ENCODE assay signal across 24 cellular contexts in genomic region chr10:58752665-58753064, GRCh38.
DNase-seq lines count a peak whose midpoint lies in the region; ATAC-seq and TF ChIP-seq lines count a peak whose summit lies in the region.
"Had no signal": no experiment of that assay in that cellular context is flagged by ENCODE, and none has a peak within 500 bp of the region (broad histone marks: within the 10 kb centered on the region; RNA-seq: fewer than 3 reads in every experiment).

No MANE protein-coding gene starts in this region.

- H3K4me1 ChIP-seq in right lobe of liver, result peaks cover 0 to 56% (median 21%) of the 10 kb centered on the region in 4 donors
- H3K4me1 ChIP-seq: BE2C had no signal

- no peaks in the 10 kb centered on the region for H3K27me3 Mint-ChIP-seq in nephron (ENCODE audit: low read depth)
- H3K27me3 Mint-ChIP-seq: CD4-positive, alpha-beta memory T cell; CD4-positive, CD25-positive, alpha-beta regulatory T cell had no signal

- DNase-seq in left lobe of liver (ENCODE audit: low spot score), result peak; percentile 78
- DNase-seq in right lobe of liver, result peak; percentile 28 to 78 (median 68)
- no peak for DNase-seq in lower leg skin (ENCODE audit: low spot score in 2 of 2)
- DNase-seq in NCI-H446 (lab: John Stamatoyannopoulos, UW), result no peak
- DNase-seq: 8988T; ACHN; BE2C; C1 segment of cervical spinal cord; CD4-positive, alpha-beta memory T cell; CD4-positive, CD25-positive, alpha-beta regulatory T cell; CD8-positive, alpha-beta memory T cell; COR-L47; DMS 273 treated with DMSO at 0.1 percent for 48 hours; DMS153; DMS53; DMS79; DND-41; EL; GDM1 had no signal

- no peaks in the 10 kb centered on the region for H3K9me3 Mint-ChIP-seq in nephron
- H3K9me3 Mint-ChIP-seq: CD4-positive, alpha-beta memory T cell; CD8-positive, alpha-beta memory T cell had no signal

- no peaks in the 10 kb centered on the region for H3K36me3 Mint-ChIP-seq in nephron (ENCODE audit: low read depth)
- H3K36me3 Mint-ChIP-seq: CD14-positive monocyte; CD4-positive, alpha-beta memory T cell; CD4-positive, CD25-positive, alpha-beta regulatory T cell; CD8-positive, alpha-beta memory T cell had no signal

- H3K27me3 ChIP-seq in right lobe of liver, result no peaks in the 10 kb centered on the region
- H3K27me3 ChIP-seq: BE2C, BLaER1 had no signal

- no peaks in the 10 kb centered on the region for H3K36me3 ChIP-seq in right lobe of liver
- H3K36me3 ChIP-seq: BE2C, BLaER1 had no signal

- H3K27ac ChIP-seq in right lobe of liver, result peak overlapping the region in 2 of 3 donors; percentile 38 to 39
- H3K27ac ChIP-seq: BLaER1 had no signal

- TF ChIP-seq POLR2A in right lobe of liver (IDR thresholded peaks at IDR 0.05) (no peak), lower leg skin (IDR thresholded peaks at IDR 0.05) (no peak)

- H3K27ac Mint-ChIP-seq in nephron, result peak overlapping the region in 2 of 3 experiments; percentile 75 to 82
- H3K27ac Mint-ChIP-seq: CD14-positive monocyte; CD4-positive, alpha-beta memory T cell; CD4-positive, CD25-positive, alpha-beta regulatory T cell had no signal

- H3K4me3 ChIP-seq in right lobe of liver, result no peak overlapping the region
- no peak overlapping the region for H3K4me3 ChIP-seq in lower leg skin (ENCODE audit: low read depth, poor library complexity, severe bottlenecking)
- H3K4me3 ChIP-seq: BLaER1, GM12878 had no signal

- ATAC-seq in left lobe of liver (peak; percentile 81), right lobe of liver (peak; percentile 59 to 87 (median 80)), GM21825 (IDR thresholded peaks at IDR 0.05; ENCODE audit: unreplicated experiment) (no peak)
- ATAC-seq: GM12878 had no signal

- 28% methylated on average over 3 of the region's 3 CpGs for WGBS in right lobe of liver (ENCODE audit: insufficient coverage, low coverage, low lambda C conversion rate, missing lambda C conversion rate)
- WGBS in lower leg skin, 2 donors, result 89 to 96% methylated on average over 3 of the region's 3 CpGs

- TF ChIP-seq CTCF in right lobe of liver (IDR thresholded peaks at IDR 0.05) (no peak), nephron (IDR thresholded peaks at IDR 0.05; ENCODE audit: unreplicated experiment in 3 of 3) (no peak), lower leg skin (IDR thresholded peaks at IDR 0.05) (no peak)

- H3K4me1 Mint-ChIP-seq in nephron, result peaks cover 70% of the 10 kb centered on the region
- H3K4me1 Mint-ChIP-seq: CD4-positive, CD25-positive, alpha-beta regulatory T cell; CD8-positive, alpha-beta memory T cell had no signal

- H3K9me3 ChIP-seq in right lobe of liver, result no peaks in the 10 kb centered on the region
- H3K9me3 ChIP-seq: BE2C, BLaER1 had no signal

- no peak overlapping the region for H3K4me3 Mint-ChIP-seq in nephron
- H3K4me3 Mint-ChIP-seq: CD14-positive monocyte; CD4-positive, alpha-beta memory T cell; CD4-positive, CD25-positive, alpha-beta regulatory T cell; CD8-positive, alpha-beta memory T cell had no signal

- intact Hi-C loops in right lobe of liver (cut with DNase I), result no loop called here
- intact Hi-C loops in lower leg skin (cut with DNase I; ENCODE audit: low total_unique reads), result no loop called here

Comparison
In these comparisons a context has a peak if more than half of its experiments do, and no peak if none do; other contexts are left out.
1. DNase-seq: peak in left lobe of liver (single experiment) and right lobe of liver (3 of 3); none in lower leg skin (0 of 2) and NCI-H446 (0 of 2).